Comparison of ENCODE assay signal across 16 cellular contexts in the genomic region with DNA sequence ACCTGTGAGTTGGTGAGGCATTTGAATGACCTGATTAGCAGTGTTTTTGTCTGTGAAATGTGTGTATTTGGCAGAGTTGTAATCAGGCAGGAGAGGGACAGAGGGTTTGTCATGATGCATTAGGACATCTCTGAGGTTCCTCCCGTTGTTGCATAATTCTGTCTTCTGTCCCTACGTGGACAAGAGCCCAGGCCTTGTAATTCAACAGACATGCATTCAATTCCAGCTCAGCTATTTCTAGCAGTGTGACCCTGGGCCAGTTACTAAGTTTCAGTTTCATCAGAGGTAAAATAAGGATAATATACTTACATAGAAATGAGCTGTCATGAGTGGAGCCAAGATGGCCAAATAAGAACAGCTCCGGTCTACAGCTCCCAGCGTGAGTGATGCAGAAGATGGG.
DNase-seq lines count a peak whose midpoint lies in the region; ATAC-seq and TF ChIP-seq lines count a peak whose summit lies in the region.
"Had no signal": no experiment of that assay in that cellular context is flagged by ENCODE, and none has a peak within 500 bp of the region (broad histone marks: within the 10 kb centered on the region; RNA-seq: fewer than 3 reads in every experiment).

No MANE protein-coding gene starts in this region.

- peak overlapping the region; percentile 6 for H3K27ac Mint-ChIP-seq in MCF 10A (ENCODE audit: low read depth, unreplicated experiment)
- H3K27ac Mint-ChIP-seq: nephron, T-cell had no signal

- BruUV-seq in MCF 10A (replicated peaks; lab: Mats Ljungman, UMichigan) = no TSS peak
- no TSS peak for BruUV-seq in mammary epithelial cell (replicated peaks; lab: Mats Ljungman, UMichigan)

- H3K4me1 Mint-ChIP-seq in MCF 10A (ENCODE audit: insufficient read depth, unreplicated experiment) = peaks cover 10% of the 10 kb centered on the region
- H3K4me1 Mint-ChIP-seq: nephron had no signal

- no peak for ATAC-seq in GM19023 (IDR thresholded peaks at IDR 0.05; ENCODE audit: unreplicated experiment)
- ATAC-seq in GM19351 (IDR thresholded peaks at IDR 0.05; ENCODE audit: unreplicated experiment) = no peak
- ATAC-seq: T-cell had no signal

- peaks cover 21% of the 10 kb centered on the region for H3K9me3 Mint-ChIP-seq in MCF 10A (ENCODE audit: unreplicated experiment)

- intact Hi-C loops in MCF 10A (cut with micrococcal nuclease) (no loop called here), mammary epithelial cell (cut with micrococcal nuclease) (no loop called here), uterus (cut with DNase I; ENCODE audit: low total_unique reads) (no loop called here)

- H3K27me3 Mint-ChIP-seq in MCF 10A (ENCODE audit: insufficient read depth, unreplicated experiment) = no peaks in the 10 kb centered on the region
- H3K27me3 Mint-ChIP-seq: T-cell had no signal

- H3K4me3 Mint-ChIP-seq in MCF 10A (ENCODE audit: unreplicated experiment) = no peak overlapping the region
- H3K4me3 Mint-ChIP-seq: nephron, T-cell had no signal

- no peak overlapping the region for H3K4me3 ChIP-seq in mammary epithelial cell (replicated peaks in 1 of 3; ENCODE audit: insufficient read depth in 1 of 3, low read depth in 2 of 3, low read length in 3 of 3)
- H3K4me3 ChIP-seq in uterus = no peak overlapping the region
- H3K4me3 ChIP-seq: MG63 had no signal

- TF ChIP-seq POLR2A in uterus (IDR thresholded peaks at IDR 0.05) = no peak

- H4K20me1 ChIP-seq in mammary epithelial cell (ENCODE audit: insufficient read depth, low read length) = no peaks in the 10 kb centered on the region

- no peak overlapping the region for H3K4me2 ChIP-seq in mammary epithelial cell (ENCODE audit: insufficient read depth, low read depth, low read length)

- no peaks in the 10 kb centered on the region for H3K36me3 ChIP-seq in mammary epithelial cell (ENCODE audit: insufficient read depth, low read length)
- H3K36me3 ChIP-seq in uterus = no peaks in the 10 kb centered on the region
- H3K36me3 ChIP-seq: MG63 had no signal

- DNase-seq in MCF 10A (ENCODE audit: unreplicated experiment) = peak; percentile 36
- DNase-seq in mammary epithelial cell = no peak
- peak; percentile 97 for DNase-seq in fibroblast of gingiva (ENCODE audit: low read depth)
- DNase-seq in mucosa of gallbladder (ENCODE audit: low spot score) = peak; percentile 25
- DNase-seq in uterus = peak; percentile 55 to 60
- DNase-seq in retina = no peak
- DNase-seq: activated CD4-positive, alpha-beta T cell treated with anti-CD3 and anti-CD28 coated beads, Interleukin-2, amount 50 U/mL, for 4 hours; caudate nucleus; DMS79 treated with DMSO at 0.1 percent for 48 hours; MG63; NCI-H2227 treated with DMSO at 0.1 percent for 48 hours; OCI-M1; T-cell had no signal

- CTCF ChIA-PET in MCF 10A (lab: Yijun Ruan, JAX) (no interaction called here), mammary epithelial cell (lab: Charles Lee; ENCODE audit: low non-redundant PET) (no interaction called here)

- POLR2A ChIA-PET in MCF 10A (lab: Yijun Ruan, JAX) = interaction anchor here (0.8 kb wide), 1 partner anchor 29 kb away, joined by 3 read pairs; no protein-coding TSS in a partner anchor

- H3K27ac ChIP-seq in mammary epithelial cell (ENCODE audit: insufficient read depth, low read depth, low read length) = no peak overlapping the region
- H3K27ac ChIP-seq in uterus = peak overlapping the region in 1 of 2 donors; percentile 39

- no peak for TF ChIP-seq CTCF in MCF 10A (IDR thresholded peaks at IDR 0.05; ENCODE audit: unreplicated experiment)
- no peak for TF ChIP-seq CTCF in mammary epithelial cell (conservative IDR thresholded peaks at IDR 0.05 in 1 of 2, IDR thresholded peaks at IDR 0.05 in 1 of 2; ENCODE audit: extremely low read depth in 1 of 2, insufficient read depth in 1 of 2, low read depth in 1 of 2, low read length in 2 of 2)
- TF ChIP-seq CTCF in uterus (IDR thresholded peaks at IDR 0.05) = no peak

- H3K9ac ChIP-seq in mammary epithelial cell (ENCODE audit: insufficient read depth, low read length) = no peak overlapping the region

- no peak overlapping the region for H2AFZ ChIP-seq in mammary epithelial cell (ENCODE audit: low read depth, low read length)

- H3K27me3 ChIP-seq in mammary epithelial cell (ENCODE audit: insufficient read depth, low read length) = no peaks in the 10 kb centered on the region
- H3K27me3 ChIP-seq in uterus = no peaks in the 10 kb centered on the region
- H3K27me3 ChIP-seq: MG63 had no signal

- H3K4me1 ChIP-seq in mammary epithelial cell (ENCODE audit: insufficient read depth, low read length) = no peaks in the 10 kb centered on the region
- no peaks in the 10 kb centered on the region for H3K4me1 ChIP-seq in uterus

- in situ Hi-C loops in mammary epithelial cell (cut with MboI; ENCODE audit: low sequenced_read_pairs in 2 of 2) = no loop called here

- dilution Hi-C loops in mammary epithelial cell (cut with HindIII; ENCODE audit: low sequenced_read_pairs) = no loop called here

- WGBS in mammary epithelial cell (ENCODE audit: low coverage, missing lambda C conversion rate) = 90% methylated on average over 4 of the region's 4 CpGs

- H3K9me3 ChIP-seq in mammary epithelial cell (replicated peaks; ENCODE audit: insufficient read depth, low read length) (no peaks in the 10 kb centered on the region), uterus (no peaks in the 10 kb centered on the region)

- H3K79me2 ChIP-seq in mammary epithelial cell (ENCODE audit: insufficient read depth, low read length) = no peaks in the 10 kb centered on the region

- no peaks in the 10 kb centered on the region for H3K36me3 Mint-ChIP-seq in MCF 10A (ENCODE audit: insufficient read depth, unreplicated experiment)

Comparison
In these comparisons a context has a peak if more than half of its experiments do, and no peak if none do; other contexts are left out.
1. DNase-seq: peak in MCF 10A (single experiment), fibroblast of gingiva (single experiment), mucosa of gallbladder (single experiment) and uterus (2 of 2); none in mammary epithelial cell (single experiment) and retina (single experiment).